Comparison of ENCODE assay signal across 1 cellular context in genomic region chr10:71053169-71053895, GRCh38.
TF ChIP-seq lines count a peak whose summit lies in the region.

No MANE protein-coding gene starts in this region.

TF ChIP-seq in K562, 482 proteins besides CTCF, POLR2A, EP300 and RAD21 (continued from another document):
- TF ChIP-seq ZSCAN29 (IDR thresholded peaks at IDR 0.05) (no peak), HDAC8 (tag; IDR thresholded peaks at IDR 0.05) (no peak)
